8 cellular contexts compared by ENCODE assay signal in the genomic region with DNA sequence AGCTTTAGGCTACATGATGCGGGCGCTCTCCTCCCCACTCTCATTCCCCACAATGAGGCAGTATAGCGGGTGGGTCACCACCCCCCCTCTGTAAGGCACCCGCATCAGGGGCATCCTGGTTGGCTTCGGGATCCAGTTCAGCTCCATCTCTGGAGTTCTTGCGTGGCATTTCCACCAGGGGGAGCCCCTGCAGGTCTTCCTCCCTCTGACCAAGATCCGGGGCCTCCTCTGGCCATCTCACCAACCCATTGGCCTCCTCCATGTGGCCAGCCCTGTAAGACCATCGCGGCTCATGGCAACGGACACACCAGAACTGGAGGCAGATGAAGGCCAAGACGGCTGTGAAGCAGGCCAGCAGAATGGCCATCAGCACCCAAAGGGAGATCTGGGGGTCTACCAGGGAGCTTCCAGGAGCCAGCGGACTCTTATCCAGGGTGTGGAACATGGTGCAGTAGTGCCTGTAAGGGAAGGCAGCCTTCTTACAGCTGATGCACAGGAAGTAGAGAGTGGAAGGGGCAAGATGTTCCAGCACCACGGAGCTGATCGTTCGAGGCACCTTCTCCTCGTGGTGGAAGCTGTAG.
DNase-seq lines count a peak whose midpoint lies in the region; ATAC-seq and TF ChIP-seq lines count a peak whose summit lies in the region.

No MANE protein-coding gene starts in this region.

- no peak overlapping the region for H3K27ac ChIP-seq in CD8-positive, alpha-beta T cell (ENCODE audit: low read depth, low read length)
- no peak overlapping the region for H3K27ac ChIP-seq in fibroblast of lung (ENCODE audit: insufficient read depth, low read length)
- no peak overlapping the region for H3K27ac ChIP-seq in smooth muscle cell (ENCODE audit: low read depth)

- peak in 2 of 7 experiments; percentile 32 to 33 for DNase-seq in CD8-positive, alpha-beta T cell
- DNase-seq in HFFc6 (no peak), fibroblast of lung (ENCODE audit: low read depth in 2 of 2) (no peak), smooth muscle cell (lab: John Stamatoyannopoulos, UW; ENCODE audit: unreplicated experiment) (no peak), NCI-H1105 treated with DMSO at 0.1 percent for 48 hours (lab: John Stamatoyannopoulos, UW) (no peak)
- peak; percentile 56 for DNase-seq in activated CD4-positive, alpha-beta T cell treated with anti-CD3 and anti-CD28 coated beads for 48 hours

- no peak overlapping the region for H3K9ac ChIP-seq in fibroblast of lung (ENCODE audit: insufficient read depth, low read length)
- no peak overlapping the region for H3K9ac ChIP-seq in smooth muscle cell (ENCODE audit: low read depth)

- ATAC-seq in CD8-positive, alpha-beta T cell, result peak; percentile 35
- no peak for ATAC-seq in HG03442 (IDR thresholded peaks at IDR 0.05; ENCODE audit: unreplicated experiment)
- no peak for ATAC-seq in HG03139 (IDR thresholded peaks at IDR 0.05; ENCODE audit: unreplicated experiment)

- no peaks in the 10 kb centered on the region for H3K9me3 ChIP-seq in CD8-positive, alpha-beta T cell (ENCODE audit: low read length)
- H3K9me3 ChIP-seq in fibroblast of lung (ENCODE audit: control insufficient read depth, insufficient read depth, low read depth, low read length) (no peaks in the 10 kb centered on the region), smooth muscle cell (replicated peaks; ENCODE audit: low read depth) (no peaks in the 10 kb centered on the region)

- peaks cover 96% of the 10 kb centered on the region for H3K36me3 Mint-ChIP-seq in CD8-positive, alpha-beta T cell
- peaks cover 15% of the 10 kb centered on the region; the same call in 1 of the 2 replicates for H3K36me3 Mint-ChIP-seq in HFFc6 (ENCODE audit: low read depth)

- no peaks in the 10 kb centered on the region for H3K9me3 Mint-ChIP-seq in CD8-positive, alpha-beta T cell
- H3K9me3 Mint-ChIP-seq in HFFc6, result peaks cover 3% of the 10 kb centered on the region

- H3K36me3 ChIP-seq in CD8-positive, alpha-beta T cell (ENCODE audit: insufficient read depth, low read length), result peaks cover 84% of the 10 kb centered on the region
- no peaks in the 10 kb centered on the region for H3K36me3 ChIP-seq in fibroblast of lung (ENCODE audit: control insufficient read depth, insufficient read depth, low read length)
- H3K36me3 ChIP-seq in smooth muscle cell (ENCODE audit: low read depth), result no peaks in the 10 kb centered on the region

- intact Hi-C loops in CD8-positive, alpha-beta T cell (cut with DNase I, micrococcal nuclease), result loop anchor here in 1 of 2 experiments (2.0 to 5.0 kb wide), 2 partner anchors 376 to 399 kb away; a partner anchor contains a TSS

- TF ChIP-seq CTCF in CD8-positive, alpha-beta T cell (IDR thresholded peaks at IDR 0.05), result peak; percentile 49
- TF ChIP-seq CTCF in HFFc6 (IDR thresholded peaks at IDR 0.05) (peak; percentile 82), fibroblast of lung (conservative IDR thresholded peaks at IDR 0.05 in 1 of 2, IDR thresholded peaks at IDR 0.05 in 1 of 2; ENCODE audit: low read depth in 1 of 2, low read length in 2 of 2) (peak; percentile 19 to 56), smooth muscle cell (IDR thresholded peaks at IDR 0.05; ENCODE audit: borderline replicate concordance, insufficient read depth, poor library complexity, severe bottlenecking) (peak; percentile 52)

- CTCF ChIA-PET in CD8-positive, alpha-beta T cell (lab: Charles Lee), result interaction anchor here (0.8 to 2.5 kb wide), 14 partner anchors 8 to 400 kb away, joined by 3 to 13 read pairs (median 4); no protein-coding TSS in a partner anchor

- H3K79me2 ChIP-seq in fibroblast of lung (ENCODE audit: control insufficient read depth, insufficient read depth, low read length) (no peaks in the 10 kb centered on the region), smooth muscle cell (ENCODE audit: low read depth) (no peaks in the 10 kb centered on the region)

- no peaks in the 10 kb centered on the region for H3K4me1 ChIP-seq in CD8-positive, alpha-beta T cell (ENCODE audit: insufficient read depth, low read length)
- H3K4me1 ChIP-seq in fibroblast of lung (ENCODE audit: control insufficient read depth, extremely low read depth, insufficient read depth, low read length) (no peaks in the 10 kb centered on the region), smooth muscle cell (ENCODE audit: low read depth) (no peaks in the 10 kb centered on the region)

- no peaks in the 10 kb centered on the region for H3K27me3 ChIP-seq in CD8-positive, alpha-beta T cell (ENCODE audit: insufficient read depth, low read length)
- H3K27me3 ChIP-seq in fibroblast of lung (ENCODE audit: control insufficient read depth, insufficient read depth, low read length) (no peaks in the 10 kb centered on the region), smooth muscle cell (ENCODE audit: low read depth) (no peaks in the 10 kb centered on the region)

- WGBS in smooth muscle cell (ENCODE audit: low lambda C conversion rate), result 89% methylated on average over 16 of the region's 16 CpGs

- no peak overlapping the region for H3K4me2 ChIP-seq in fibroblast of lung (ENCODE audit: extremely low read depth, insufficient read depth, low read length)
- no peak overlapping the region for H3K4me2 ChIP-seq in smooth muscle cell

- H3K4me1 Mint-ChIP-seq in CD8-positive, alpha-beta T cell (ENCODE audit: low read depth), result peaks cover 24% of the 10 kb centered on the region
- H3K4me1 Mint-ChIP-seq in HFFc6 (ENCODE audit: low read depth), result peaks cover 6% of the 10 kb centered on the region

- POLR2A ChIA-PET in CD8-positive, alpha-beta T cell (lab: Charles Lee), result no interaction called here

- H3F3A ChIP-seq in smooth muscle cell (ENCODE audit: low read depth), result no peaks in the 10 kb centered on the region

- H3K27ac Mint-ChIP-seq in CD8-positive, alpha-beta T cell, result peak overlapping the region; percentile 81
- H3K27ac Mint-ChIP-seq in HFFc6, result no peak overlapping the region

- H3K27me3 Mint-ChIP-seq in CD8-positive, alpha-beta T cell (ENCODE audit: low read depth), result no peaks in the 10 kb centered on the region
- H3K27me3 Mint-ChIP-seq in HFFc6 (ENCODE audit: insufficient read depth), result peaks cover 10% of the 10 kb centered on the region

- H2AFZ ChIP-seq in fibroblast of lung (ENCODE audit: low read length), result no peak overlapping the region
- no peak overlapping the region for H2AFZ ChIP-seq in smooth muscle cell (ENCODE audit: low read depth)

- H4K20me1 ChIP-seq in fibroblast of lung (ENCODE audit: control insufficient read depth, extremely low read depth, insufficient read depth, low read length) (no peaks in the 10 kb centered on the region), smooth muscle cell (ENCODE audit: low read depth) (no peaks in the 10 kb centered on the region)

- H3K4me3 Mint-ChIP-seq in CD8-positive, alpha-beta T cell, result no peak overlapping the region
- no peak overlapping the region for H3K4me3 Mint-ChIP-seq in HFFc6

- no peak overlapping the region for H3K4me3 ChIP-seq in CD8-positive, alpha-beta T cell (ENCODE audit: low read depth, low read length)
- H3K4me3 ChIP-seq in fibroblast of lung (replicated peaks in 1 of 4; ENCODE audit: control extremely low read depth in 1 of 4, insufficient read depth in 1 of 4, low read depth in 3 of 4, low read length in 4 of 4) (no peak overlapping the region), smooth muscle cell (no peak overlapping the region)
